In the genomic region with DNA sequence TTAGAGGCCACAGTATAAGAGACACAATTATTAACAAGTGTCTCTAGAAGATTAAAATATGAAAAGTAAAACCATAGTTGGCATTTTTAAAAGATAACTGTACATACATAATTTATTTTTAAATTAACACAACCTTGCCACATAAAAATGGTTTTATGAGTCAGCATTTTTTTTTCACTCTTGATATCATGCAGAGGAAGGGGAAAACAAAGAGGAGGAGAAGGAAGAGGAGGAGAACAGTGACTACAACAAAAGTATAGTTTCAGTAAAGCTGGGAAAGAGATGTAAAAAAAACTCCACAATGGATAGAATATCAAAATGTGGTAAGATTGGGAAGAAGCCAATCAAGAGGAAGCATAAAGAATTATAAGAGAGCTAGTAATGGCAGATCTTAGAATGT, we compare ENCODE assay signal across 13 cellular contexts. TPM values are rescaled to one million over a fixed set of nuclear protein-coding genes. Genes with fewer than 3 reads are reported as not detected.
"Had no signal": no experiment of that assay in that cellular context is flagged by ENCODE, and none has a peak within 500 bp of the region (broad histone marks: within the 10 kb centered on the region; RNA-seq: fewer than 3 reads in every experiment).

No MANE protein-coding gene starts in this region.

- H3K4me3 ChIP-seq: cardiac muscle cell, lower lobe of right lung, upper lobe of left lung had no signal

- DNase-seq: activated CD4-positive, alpha-beta T cell treated with anti-CD3 and anti-CD28 coated beads for 48 hours; activated naive CD4-positive, alpha-beta T cell; activated naive CD8-positive, alpha-beta T cell treated with anti-CD3 and anti-CD28 coated beads, Interleukin-2, amount 50 U/mL, for 24 hours; glutamatergic neuron; lower lobe of right lung; naive thymus-derived CD4-positive, alpha-beta T cell; right cardiac atrium; stimulated activated CD4-positive, alpha-beta T cell treated with anti-CD3 and anti-CD28 coated beads, Interleukin-1b, Interleukin-23, amount 100 ng/mL, for 48 hours; stimulated activated naive CD4-positive, alpha-beta T cell treated with Interleukin-2 at 50 U/mL for 16 hours; T1000; upper lobe of left lung had no signal

- H3K36me3 ChIP-seq: cardiac muscle cell, lower lobe of right lung, upper lobe of left lung had no signal

- H3K4me1 ChIP-seq: lower lobe of right lung, upper lobe of left lung had no signal

- H3K27me3 ChIP-seq: cardiac muscle cell, upper lobe of left lung had no signal

- H3K27ac ChIP-seq: cardiac muscle cell, lower lobe of right lung, upper lobe of left lung had no signal

- ATAC-seq: activated naive CD8-positive, alpha-beta T cell treated with anti-CD3 and anti-CD28 coated beads, Interleukin-2, amount 50 U/mL, for 24 hours; lower lobe of right lung; naive thymus-derived CD4-positive, alpha-beta T cell; right cardiac atrium had no signal

- H3K9me3 ChIP-seq: lower lobe of right lung, upper lobe of left lung had no signal

RNA-seq across cellular contexts. Expression of gene CH25H, which starts 34.0 kb away (rescaled TPM):
- total RNA-seq: activated T-helper 1 cell treated with anti-CD3 and anti-CD28 coated beads, Interleukin-12 subunit alpha, Interleukin-12 subunit beta, Interleukin-2, Interleukin-4 antibody, amounts not matched to agents 30 ng/mL and 10 ng/mL and 1 ng/mL, durations not matched to agents 14 hours and 24 hours and 36 hours; cardiac muscle cell had no signal
- polyA plus RNA-seq: cardiac muscle cell had no signal
